In the genomic region with DNA sequence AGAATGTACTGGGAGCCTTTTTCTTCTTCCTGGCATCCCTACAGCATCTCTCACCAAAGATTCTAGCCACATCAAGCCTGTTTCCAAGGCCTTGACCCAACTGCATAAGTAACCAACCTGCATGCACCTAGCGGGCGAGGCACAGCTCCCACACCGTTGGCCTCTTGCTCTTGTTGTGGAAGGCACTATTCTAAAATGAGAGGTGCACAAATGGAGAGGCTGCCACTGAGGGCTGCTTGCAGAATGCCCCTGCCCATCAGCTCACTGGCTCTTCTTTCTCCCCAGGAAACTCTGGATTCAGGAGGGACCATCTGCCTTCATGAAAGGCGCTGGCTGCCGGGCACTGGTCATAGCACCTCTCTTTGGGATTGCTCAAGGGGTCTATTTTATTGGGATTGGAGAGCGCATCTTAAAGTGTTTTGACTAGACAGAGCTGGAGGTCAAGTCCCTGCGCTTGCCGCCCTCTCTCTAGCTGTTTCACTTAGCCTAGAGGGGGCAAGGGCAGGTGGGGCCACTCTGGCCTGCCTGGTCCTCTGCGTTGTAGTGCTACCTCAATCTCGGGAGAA, we compare ENCODE assay signal across 31 cellular contexts. TPM values are rescaled to one million over a fixed set of nuclear protein-coding genes. Genes with fewer than 3 reads are reported as not detected.
DNase-seq lines count a peak whose midpoint lies in the region; ATAC-seq, FAIRE-seq and TF ChIP-seq lines count a peak whose summit lies in the region.
"Had no signal": no experiment of that assay in that cellular context is flagged by ENCODE, and none has a peak within 500 bp of the region (broad histone marks: within the 10 kb centered on the region; RNA-seq: fewer than 3 reads in every experiment).

No MANE protein-coding gene starts in this region.

- no peaks in the 10 kb centered on the region for H3K9me3 Mint-ChIP-seq in neural progenitor cell
- H3K9me3 Mint-ChIP-seq: activated CD4-positive, alpha-beta memory T cell treated with anti-CD3 and anti-CD28 coated beads, Interleukin-2, amount 10 ng/mL, durations not matched to agents 7 days and 5 days; naive B cell; T-helper 2 cell treated with Interferon-gamma antibody and Interleukin-4, amounts not matched to agents 5 μg/mL and 100 μg/mL, for 36 hours had no signal

- no peak overlapping the region for H2AFZ ChIP-seq in neural progenitor cell (replicated peaks)

- no peak overlapping the region for H3K4me3 ChIP-seq in HEK293 (ENCODE audit: low read depth, low read length)
- H3K4me3 ChIP-seq in dorsolateral prefrontal cortex: no peak overlapping the region
- no peak overlapping the region for H3K4me3 ChIP-seq in neural progenitor cell
- H3K4me3 ChIP-seq: BLaER1 treated with 17β-estradiol and CSF1 and Interleukin-3, amounts not matched to agents 10 nM and 100 nM; heart left ventricle; psoas muscle; sigmoid colon; transverse colon had no signal

- H3K27ac ChIP-seq in HEK293 (ENCODE audit: extremely low read depth, low read depth, low read length): 0 out of 2 replicates have a peak overlapping the region, but pooled peaks have one; percentile 12
- H3K27ac ChIP-seq in dorsolateral prefrontal cortex: peak overlapping the region in 33 of 59 donors; percentile 1 to 70 (median 39)
- H3K27ac ChIP-seq in neural progenitor cell: no peak overlapping the region
- H3K27ac ChIP-seq: heart left ventricle, psoas muscle, transverse colon had no signal

- H3K36me3 ChIP-seq in HEK293 (ENCODE audit: control insufficient read depth in 2 of 2, insufficient read depth in 1 of 2, low read length in 2 of 2) (peaks cover 16 to 54% of the 10 kb centered on the region in 2 experiments; a peak in 2 of 3 replicates), neural progenitor cell (no peaks in the 10 kb centered on the region)

- intact Hi-C loops in dorsolateral prefrontal cortex (cut with DNase I): no loop called here

- H3K79me2 ChIP-seq in neural progenitor cell (ENCODE audit: low read depth): no peaks in the 10 kb centered on the region

- H3K27me3 ChIP-seq in dorsolateral prefrontal cortex: no peaks in the 10 kb centered on the region
- H3K27me3 ChIP-seq in neural progenitor cell: no peaks in the 10 kb centered on the region
- H3K27me3 ChIP-seq: BLaER1 treated with 17β-estradiol and CSF1 and Interleukin-3, amounts not matched to agents 10 nM and 100 nM; heart left ventricle; sigmoid colon; transverse colon had no signal

- ATAC-seq in HG03135 (IDR thresholded peaks at IDR 0.05; ENCODE audit: unreplicated experiment): no peak
- ATAC-seq: esophagus mucosa had no signal

- H3K36me3 Mint-ChIP-seq in neural progenitor cell: peaks cover 24% of the 10 kb centered on the region

- DNase-seq in GM12892 (ENCODE audit: insufficient read length): no peak
- peak in 1 of 10 donors; percentile 35 for DNase-seq in dorsolateral prefrontal cortex
- no peak for DNase-seq in neural progenitor cell (ENCODE audit: low spot score)
- DNase-seq in HK-2 (ENCODE audit: unreplicated experiment): no peak
- DNase-seq in NCI-H128 (lab: John Stamatoyannopoulos, UW; ENCODE audit: unreplicated experiment): no peak
- DNase-seq: activated CD4-positive, alpha-beta memory T cell treated with anti-CD3 and anti-CD28 coated beads, Interleukin-2, amount 10 ng/mL, durations not matched to agents 7 days and 5 days; activated CD8-positive, alpha-beta memory T cell treated with anti-CD3 and anti-CD28 coated beads, Interleukin-2, amount 50 U/mL, for 48 hours; activated gamma-delta T cell; central memory CD4-positive, alpha-beta T cell; COR-L47; foreskin fibroblast; heart left ventricle; Karpas-422; midbrain; naive B cell; NCI-H1436; NCI-H2081; NCI-H2227 treated with DMSO at 0.1 percent for 48 hours; NCI-H526 treated with DMSO at 0.1 percent for 48 hours; nucleus accumbens; psoas muscle; Right ventricle myocardium superior; sigmoid colon; stimulated activated CD4-positive, alpha-beta T cell treated with anti-CD3 and anti-CD28 coated beads, Interleukin-4, amount 100 ng/mL, for 1 hour; transverse colon had no signal

- 0 out of 2 replicates have a peak, but pooled peaks have one; percentile 23 for TF ChIP-seq POLR2A in GM12892 (IDR thresholded peaks at IDR 0.05; ENCODE audit: low read depth, low read length)

- H3K27ac Mint-ChIP-seq in neural progenitor cell: peak overlapping the region; percentile 50
- H3K27ac Mint-ChIP-seq: activated CD4-positive, alpha-beta memory T cell treated with anti-CD3 and anti-CD28 coated beads, Interleukin-2, amount 10 ng/mL, durations not matched to agents 7 days and 5 days; T-helper 2 cell treated with Interferon-gamma antibody and Interleukin-4, amounts not matched to agents 5 μg/mL and 100 μg/mL, for 36 hours had no signal

- no peak overlapping the region for H3K4me3 Mint-ChIP-seq in neural progenitor cell
- H3K4me3 Mint-ChIP-seq: activated CD4-positive, alpha-beta memory T cell treated with anti-CD3 and anti-CD28 coated beads, Interleukin-2, amount 10 ng/mL, durations not matched to agents 7 days and 5 days; naive B cell; T-helper 2 cell treated with Interferon-gamma antibody and Interleukin-4, amounts not matched to agents 5 μg/mL and 100 μg/mL, for 36 hours had no signal

- no peaks in the 10 kb centered on the region for H4K20me1 ChIP-seq in neural progenitor cell (ENCODE audit: low read depth)

- POLR2A ChIA-PET in HEK293 (lab: Yijun Ruan, JAX): interaction anchor here (1.2 kb wide), 1 partner anchor 11 kb away, joined by 3 read pairs; no protein-coding TSS in a partner anchor

- H3F3A ChIP-seq in neural progenitor cell (ENCODE audit: low read depth): no peaks in the 10 kb centered on the region

- TF ChIP-seq CTCF in HEK293 (tag by site-specific recombination; IDR thresholded peaks at IDR 0.05) (no peak), dorsolateral prefrontal cortex (IDR thresholded peaks at IDR 0.05 in 54 of 56, conservative IDR thresholded peaks at IDR 0.05 in 2 of 56; ENCODE audit: low read depth in 1 of 56, partially characterized antibody in 56 of 56) (no peak), neural progenitor cell (IDR thresholded peaks at IDR 0.05) (no peak)

- no peaks in the 10 kb centered on the region for H3K4me1 ChIP-seq in HEK293 (ENCODE audit: control insufficient read depth, insufficient read depth, low read length)
- peaks cover 3% of the 10 kb centered on the region for H3K4me1 ChIP-seq in neural progenitor cell
- H3K4me1 ChIP-seq: transverse colon had no signal

- CTCF ChIA-PET in HEK293 (lab: Yijun Ruan, JAX): interaction anchor here (0.6 kb wide), 1 partner anchor 7 kb away, joined by 4 read pairs; no protein-coding TSS in a partner anchor

- no peak overlapping the region for H3K9ac ChIP-seq in neural progenitor cell
- H3K9ac ChIP-seq: BLaER1 treated with 17β-estradiol and CSF1 and Interleukin-3, amounts not matched to agents 10 nM and 100 nM had no signal

- H3K4me2 ChIP-seq in neural progenitor cell: no peak overlapping the region
- H3K4me2 ChIP-seq: BLaER1 treated with 17β-estradiol and CSF1 and Interleukin-3, amounts not matched to agents 10 nM and 100 nM had no signal

- no peak for FAIRE-seq in GM12892 (lab: Jason Lieb, UNC)
- FAIRE-seq: keratinocyte had no signal

- no peaks in the 10 kb centered on the region for H3K9me3 ChIP-seq in HEK293 (ENCODE audit: control insufficient read depth, insufficient read depth, low read depth, low read length)
- H3K9me3 ChIP-seq in neural progenitor cell (ENCODE audit: low read depth): no peaks in the 10 kb centered on the region
- H3K9me3 ChIP-seq: BLaER1 treated with 17β-estradiol and CSF1 and Interleukin-3, amounts not matched to agents 10 nM and 100 nM; heart left ventricle; psoas muscle; sigmoid colon; transverse colon had no signal

- H3K4me1 Mint-ChIP-seq in neural progenitor cell: peaks cover 3% of the 10 kb centered on the region
- H3K4me1 Mint-ChIP-seq: activated CD4-positive, alpha-beta memory T cell treated with anti-CD3 and anti-CD28 coated beads, Interleukin-2, amount 10 ng/mL, durations not matched to agents 7 days and 5 days had no signal

- peaks cover 5% of the 10 kb centered on the region for H3K27me3 Mint-ChIP-seq in neural progenitor cell (ENCODE audit: insufficient read depth, low read depth)
- H3K27me3 Mint-ChIP-seq: activated CD4-positive, alpha-beta memory T cell treated with anti-CD3 and anti-CD28 coated beads, Interleukin-2, amount 10 ng/mL, durations not matched to agents 7 days and 5 days; naive B cell had no signal

TF ChIP-seq in HEK293, 187 proteins besides CTCF, POLR2A, EP300 and RAD21:
- no peak for TF ChIP-seq SALL2 (tag by site-specific recombination; IDR thresholded peaks at IDR 0.05; ENCODE audit: borderline replicate concordance)
- TF ChIP-seq, protein P1, sequence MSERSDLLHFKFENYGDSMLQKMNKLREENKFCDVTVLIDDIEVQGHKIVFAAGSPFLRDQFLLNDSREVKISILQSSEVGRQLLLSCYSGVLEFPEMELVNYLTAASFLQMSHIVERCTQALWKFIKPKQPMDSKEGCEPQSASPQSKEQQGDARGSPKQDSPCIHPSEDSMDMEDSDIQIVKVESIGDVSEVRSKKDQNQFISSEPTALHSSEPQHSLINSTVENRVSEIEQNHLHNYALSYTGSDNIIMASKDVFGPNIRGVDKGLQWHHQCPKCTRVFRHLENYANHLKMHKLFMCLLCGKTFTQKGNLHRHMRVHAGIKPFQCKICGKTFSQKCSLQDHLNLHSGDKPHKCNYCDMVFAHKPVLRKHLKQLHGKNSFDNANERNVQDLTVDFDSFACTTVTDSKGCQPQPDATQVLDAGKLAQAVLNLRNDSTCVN (tag by site-specific recombination; optimal IDR thresholded peaks at IDR 0.05): no peak
- no peak for TF ChIP-seq ZNF155 (tag by site-specific recombination; IDR thresholded peaks at IDR 0.05)
- TF ChIP-seq ZNF394 (tag by site-specific recombination; IDR thresholded peaks at IDR 0.05; ENCODE audit: borderline replicate concordance): no peak
- TF ChIP-seq WT1 (tag by site-specific recombination; IDR thresholded peaks at IDR 0.05): no peak
- no peak for TF ChIP-seq ZBTB20 (tag by site-specific recombination; IDR thresholded peaks at IDR 0.05)
- TF ChIP-seq ZNF266 (tag by site-specific recombination; IDR thresholded peaks at IDR 0.05; ENCODE audit: low read depth): no peak
- no peak for TF ChIP-seq ZNF10 (tag by site-specific recombination; IDR thresholded peaks at IDR 0.05)
- no peak for TF ChIP-seq ZNF585B (tag by site-specific recombination; IDR thresholded peaks at IDR 0.05)
- TF ChIP-seq ZNF274 (IDR thresholded peaks at IDR 0.05; ENCODE audit: low read length): no peak
- no peak for TF ChIP-seq ZNF274 (tag by site-specific recombination; IDR thresholded peaks at IDR 0.05; ENCODE audit: borderline replicate concordance)

RNA-seq across cellular contexts. Expression of a gene that starts 26.6 kb away (rescaled TPM):
- polyA plus RNA-seq in GM12892 (2012; ENCODE audit: missing spikeins): 0.13 TPM
- total RNA-seq in dorsolateral prefrontal cortex (100 to 1,000 TPM in 45 of 120 experiments, 10 to 100 TPM in 75; 42.3 to 286 (median 91.0) TPM), neural progenitor cell (ENCODE audit: low replicate concordance) (0.37 and 0.88 TPM in 2 replicates)
- total RNA-seq: activated CD4-positive, alpha-beta memory T cell treated with anti-CD3 and anti-CD28 coated beads, Interleukin-2, amount 10 ng/mL, durations not matched to agents 7 days and 5 days had no signal

RNA-seq across cellular contexts. Expression of a gene that starts 38.7 kb away (rescaled TPM):
- 96.7 TPM for polyA plus RNA-seq in GM12892 (2012; ENCODE audit: missing spikeins)
- total RNA-seq in dorsolateral prefrontal cortex: 100 to 1,000 TPM; 113 to 439 (median 333) TPM
- total RNA-seq in neural progenitor cell (ENCODE audit: low replicate concordance): 79.0 and 87.1 TPM in 2 replicates

RNA-seq across cellular contexts. Expression of a gene that starts 48.7 kb away (rescaled TPM):
- polyA plus RNA-seq in GM12892 (2012; ENCODE audit: missing spikeins): 24.1 TPM
- total RNA-seq in dorsolateral prefrontal cortex: 100 to 1,000 TPM in 50 of 120 experiments, 10 to 100 TPM in 70; 64.1 to 146 (median 96.5) TPM
- 41.2 and 47.7 TPM in 2 replicates for total RNA-seq in neural progenitor cell (ENCODE audit: low replicate concordance)

Comparison
In these comparisons a context has a peak if more than half of its experiments do, and no peak if none do; other contexts are left out.
1. RNA of a gene that starts 26.6 kb away (total RNA-seq): 42.3 to 286 TPM in dorsolateral prefrontal cortex; 0.37 to 0.88 TPM in neural progenitor cell; every median in the first group is over 10 times any median in the second.